8 cellular contexts compared by ENCODE assay signal in genomic region chr2:44167908-44168683, GRCh38. TPM values are rescaled to one million over a fixed set of nuclear protein-coding genes. Genes with fewer than 3 reads are reported as not detected.
DNase-seq lines count a peak whose midpoint lies in the region; ATAC-seq and TF ChIP-seq lines count a peak whose summit lies in the region.

No MANE protein-coding gene starts in this region.

- H3K4me1 ChIP-seq in smooth muscle cell (ENCODE audit: low read depth): peaks cover 13% of the 10 kb centered on the region

- peak overlapping the region; percentile 71 for H3K4me3 ChIP-seq in smooth muscle cell

- peaks cover 30% of the 10 kb centered on the region for H3K79me2 ChIP-seq in smooth muscle cell (ENCODE audit: low read depth)

- peak overlapping the region; percentile 94 to 100 (median 99) for H3K4me3 Mint-ChIP-seq in immature natural killer cell

- H4K20me1 ChIP-seq in smooth muscle cell (ENCODE audit: low read depth): peaks cover 37% of the 10 kb centered on the region

- no peak for TF ChIP-seq CTCF in smooth muscle cell (IDR thresholded peaks at IDR 0.05; ENCODE audit: borderline replicate concordance, insufficient read depth, poor library complexity, severe bottlenecking)

- peaks cover 11 to 19% (median 17%) of the 10 kb centered on the region in 3 donors for H3K27me3 Mint-ChIP-seq in immature natural killer cell (ENCODE audit: low read depth in 3 of 3)

- no peaks in the 10 kb centered on the region for H3K36me3 ChIP-seq in smooth muscle cell (ENCODE audit: low read depth)

- no peaks in the 10 kb centered on the region for H3K9me3 ChIP-seq in smooth muscle cell (replicated peaks; ENCODE audit: low read depth)

- no peaks in the 10 kb centered on the region for H3K9me3 Mint-ChIP-seq in immature natural killer cell

- H3K27me3 ChIP-seq in smooth muscle cell (ENCODE audit: low read depth): no peaks in the 10 kb centered on the region

- peak overlapping the region; percentile 98 for H3K27ac ChIP-seq in smooth muscle cell (ENCODE audit: low read depth)

- H3K36me3 Mint-ChIP-seq in immature natural killer cell: peaks cover 0 to 4% (median 0%) of the 10 kb centered on the region in 3 donors

- peak overlapping the region; percentile 93 for H3K9ac ChIP-seq in smooth muscle cell (ENCODE audit: low read depth)

- H3K27ac Mint-ChIP-seq in immature natural killer cell: peak overlapping the region; percentile 94 to 99 (median 98)

- H2AFZ ChIP-seq in smooth muscle cell (ENCODE audit: low read depth): peak overlapping the region; percentile 94

- DNase-seq in AG08396 (ENCODE audit: low spot score): peak; percentile 98
- peak; percentile 100 for DNase-seq in NCI-H226
- DNase-seq in activated CD4-positive, CD25-positive, alpha-beta regulatory T cell (lab: John Stamatoyannopoulos, UW): peak; percentile 74 to 99 (median 87)
- DNase-seq in central memory CD4-positive, alpha-beta T cell: peak; percentile 99
- peak; percentile 97 to 99 (median 99) for DNase-seq in immature natural killer cell
- DNase-seq in smooth muscle cell (lab: John Stamatoyannopoulos, UW; ENCODE audit: unreplicated experiment): peak; percentile 97

- peaks cover 6% of the 10 kb centered on the region for H3F3A ChIP-seq in smooth muscle cell (ENCODE audit: low read depth)

- H3K4me1 Mint-ChIP-seq in immature natural killer cell: peaks cover 35 to 48% of the 10 kb centered on the region in 2 donors

- peak; percentile 81 for ATAC-seq in GM19023 (IDR thresholded peaks at IDR 0.05; ENCODE audit: unreplicated experiment)
- ATAC-seq in HG03196 (IDR thresholded peaks at IDR 0.05; ENCODE audit: unreplicated experiment): peak; percentile 85

- H3K4me2 ChIP-seq in smooth muscle cell: peak overlapping the region; percentile 83

- WGBS in smooth muscle cell (ENCODE audit: low lambda C conversion rate): under 1% methylated on average over 43 of the region's 46 CpGs

RNA-seq across cellular contexts. Expression of gene PPM1B, which starts 0.6 kb away (rescaled TPM):
- polyA plus RNA-seq in immature natural killer cell (10 to 100 TPM; 32.1 to 61.3 (median 40.0) TPM), smooth muscle cell (20.8 and 21.5 TPM in 2 replicates)
- 27.0 and 40.0 TPM in 2 replicates for total RNA-seq in smooth muscle cell

Comparison
In these comparisons a context has a peak if more than half of its experiments do, and no peak if none do; other contexts are left out.
1. Peak in every context shown above with its lines: DNase-seq, ATAC-seq, H3K4me3 ChIP-seq and H3K27ac ChIP-seq.